In the genomic region with DNA sequence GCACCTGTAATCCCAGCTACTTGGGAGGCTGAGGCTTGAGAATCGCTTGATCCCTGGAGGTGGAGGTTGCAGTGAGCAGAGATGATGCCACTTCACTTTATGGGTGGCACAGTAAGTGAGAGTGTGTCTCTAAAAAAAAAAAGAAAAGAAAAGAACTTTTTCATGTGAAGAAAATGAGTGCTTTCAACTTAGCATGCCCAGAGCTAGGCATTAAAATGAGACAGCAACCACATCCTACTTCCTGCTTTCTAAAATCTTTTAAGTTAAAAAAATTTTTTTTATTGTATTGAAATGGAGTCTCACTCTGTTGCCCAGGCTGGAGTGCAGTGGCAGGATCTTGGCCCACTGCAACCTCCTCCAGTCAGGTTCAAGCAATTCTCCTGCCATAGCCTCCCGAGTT, we compare ENCODE assay signal across 7 cellular contexts.
A peak's percentile ranks its signal among the peaks of the same experiment; 100 is the strongest.
DNase-seq lines count a peak whose midpoint lies in the region; ATAC-seq lines count a peak whose summit lies in the region.
"Not testable (repeated sequence)": the region's sequence is repeated elsewhere in the genome, so short reads cannot be mapped to it uniquely, and the experiment has no call there.

No MANE protein-coding gene starts in this region.

- CTCF ChIA-PET in T-cell (lab: Charles Lee); activated CD8-positive, alpha-beta memory T cell treated with anti-CD3 and anti-CD28 coated beads, Interleukin-2, amount 10 ng/mL, durations not matched to agents 7 days and 5 days (lab: Charles Lee): not testable (repeated sequence)

- peaks cover 8 to 28% (median 19%) of the 10 kb centered on the region in 4 donors for H3K4me1 Mint-ChIP-seq in CD4-positive, CD25-positive, alpha-beta regulatory T cell
- peaks cover 24 to 32% (median 26%) of the 10 kb centered on the region in 3 donors for H3K4me1 Mint-ChIP-seq in T-cell
- H3K4me1 Mint-ChIP-seq in activated CD4-positive, alpha-beta T cell treated with anti-CD3 and anti-CD28 coated beads, Interleukin-2, amount 10 ng/mL, durations not matched to agents 24 days and 14 days, result peaks cover 22% of the 10 kb centered on the region
- H3K4me1 Mint-ChIP-seq in activated CD8-positive, alpha-beta memory T cell treated with anti-CD3 and anti-CD28 coated beads, Interleukin-2, amount 10 ng/mL, durations not matched to agents 7 days and 5 days, result peaks cover 30% of the 10 kb centered on the region
- H3K4me1 Mint-ChIP-seq in activated naive CD8-positive, alpha-beta T cell treated with anti-CD3 and anti-CD28 coated beads for 36 hours, result peaks cover 25% of the 10 kb centered on the region
- H3K4me1 Mint-ChIP-seq in immature natural killer cell, result peaks cover 27 to 30% of the 10 kb centered on the region in 2 donors
- peaks cover 19 to 27% of the 10 kb centered on the region in 2 donors for H3K4me1 Mint-ChIP-seq in natural killer cell treated with Interleukin-12 subunit alpha and Interleukin-12 subunit beta and Interleukin-15 and Interleukin-18, amount 100 ng/mL, for 72 hours (ENCODE audit: low read depth in 2 of 2)

- H3K27me3 Mint-ChIP-seq in CD4-positive, CD25-positive, alpha-beta regulatory T cell; T-cell; activated CD4-positive, alpha-beta T cell treated with anti-CD3 and anti-CD28 coated beads, Interleukin-2, amount 10 ng/mL, durations not matched to agents 24 days and 14 days; activated CD8-positive, alpha-beta memory T cell treated with anti-CD3 and anti-CD28 coated beads, Interleukin-2, amount 10 ng/mL, durations not matched to agents 7 days and 5 days; activated naive CD8-positive, alpha-beta T cell treated with anti-CD3 and anti-CD28 coated beads for 36 hours; immature natural killer cell (ENCODE audit: low read depth in 3 of 3); natural killer cell treated with Interleukin-12 subunit alpha and Interleukin-12 subunit beta and Interleukin-15 and Interleukin-18, amount 100 ng/mL, for 72 hours: not testable (repeated sequence)

- not testable (repeated sequence) for H3K36me3 Mint-ChIP-seq in CD4-positive, CD25-positive, alpha-beta regulatory T cell; T-cell; activated CD4-positive, alpha-beta T cell treated with anti-CD3 and anti-CD28 coated beads, Interleukin-2, amount 10 ng/mL, durations not matched to agents 24 days and 14 days (ENCODE audit: low read depth); activated CD8-positive, alpha-beta memory T cell treated with anti-CD3 and anti-CD28 coated beads, Interleukin-2, amount 10 ng/mL, durations not matched to agents 7 days and 5 days; activated naive CD8-positive, alpha-beta T cell treated with anti-CD3 and anti-CD28 coated beads for 36 hours; immature natural killer cell; natural killer cell treated with Interleukin-12 subunit alpha and Interleukin-12 subunit beta and Interleukin-15 and Interleukin-18, amount 100 ng/mL, for 72 hours

- not testable (repeated sequence) for H3K9me3 ChIP-seq in CD4-positive, CD25-positive, alpha-beta regulatory T cell (ENCODE audit: control insufficient read depth in 2 of 2, low read length in 2 of 2)

- H3K9me3 Mint-ChIP-seq in CD4-positive, CD25-positive, alpha-beta regulatory T cell; T-cell; activated CD4-positive, alpha-beta T cell treated with anti-CD3 and anti-CD28 coated beads, Interleukin-2, amount 10 ng/mL, durations not matched to agents 24 days and 14 days; activated CD8-positive, alpha-beta memory T cell treated with anti-CD3 and anti-CD28 coated beads, Interleukin-2, amount 10 ng/mL, durations not matched to agents 7 days and 5 days (ENCODE audit: low read depth); activated naive CD8-positive, alpha-beta T cell treated with anti-CD3 and anti-CD28 coated beads for 36 hours; immature natural killer cell; natural killer cell treated with Interleukin-12 subunit alpha and Interleukin-12 subunit beta and Interleukin-15 and Interleukin-18, amount 100 ng/mL, for 72 hours: not testable (repeated sequence)

- POLR2A ChIA-PET in T-cell (lab: Charles Lee), result not testable (repeated sequence)

- intact Hi-C loops in activated CD4-positive, alpha-beta T cell treated with anti-CD3 and anti-CD28 coated beads, Interleukin-2, amount 10 ng/mL, durations not matched to agents 24 days and 14 days (cut with micrococcal nuclease), result not testable (repeated sequence)

- H3K4me1 ChIP-seq in CD4-positive, CD25-positive, alpha-beta regulatory T cell (ENCODE audit: control insufficient read depth, insufficient read depth, low read length, poor library complexity, severe bottlenecking), result not testable (repeated sequence)

- not testable (repeated sequence) for H3K4me3 ChIP-seq in CD4-positive, CD25-positive, alpha-beta regulatory T cell (ENCODE audit: low read depth, low read length)

- not testable (repeated sequence) for H3K27me3 ChIP-seq in CD4-positive, CD25-positive, alpha-beta regulatory T cell (ENCODE audit: control insufficient read depth, insufficient read depth, low read length)

- ATAC-seq in CD4-positive, CD25-positive, alpha-beta regulatory T cell (ENCODE audit: low read depth in 2 of 2), result peak; percentile 74 to 87
- ATAC-seq in T-cell (replicated peaks in 1 of 4), result peak; percentile 69 to 84 (median 72)
- peak; percentile 65 for ATAC-seq in activated CD8-positive, alpha-beta memory T cell treated with anti-CD3 and anti-CD28 coated beads, Interleukin-2, amount 10 ng/mL, durations not matched to agents 7 days and 5 days
- peak; percentile 73 to 75 for ATAC-seq in natural killer cell treated with Interleukin-12 subunit alpha and Interleukin-12 subunit beta and Interleukin-15 and Interleukin-18, amount 100 ng/mL, for 72 hours

- peak overlapping the region; percentile 67 to 81 (median 73) for H3K4me3 Mint-ChIP-seq in CD4-positive, CD25-positive, alpha-beta regulatory T cell
- H3K4me3 Mint-ChIP-seq in T-cell, result peak overlapping the region in 2 of 3 donors; percentile 30 to 37
- H3K4me3 Mint-ChIP-seq in activated CD4-positive, alpha-beta T cell treated with anti-CD3 and anti-CD28 coated beads, Interleukin-2, amount 10 ng/mL, durations not matched to agents 24 days and 14 days; activated CD8-positive, alpha-beta memory T cell treated with anti-CD3 and anti-CD28 coated beads, Interleukin-2, amount 10 ng/mL, durations not matched to agents 7 days and 5 days; activated naive CD8-positive, alpha-beta T cell treated with anti-CD3 and anti-CD28 coated beads for 36 hours; natural killer cell treated with Interleukin-12 subunit alpha and Interleukin-12 subunit beta and Interleukin-15 and Interleukin-18, amount 100 ng/mL, for 72 hours: not testable (repeated sequence)
- peak overlapping the region in 4 of 5 donors; percentile 52 to 71 (median 62) for H3K4me3 Mint-ChIP-seq in immature natural killer cell

- peak in 2 of 3 donors; percentile 23 to 67 for DNase-seq in CD4-positive, CD25-positive, alpha-beta regulatory T cell
- DNase-seq in T-cell (peak in 1 of 34 experiments; percentile 18), immature natural killer cell (peak; percentile 35 to 50 (median 41))
- DNase-seq in activated CD4-positive, alpha-beta T cell treated with anti-CD3 and anti-CD28 coated beads, Interleukin-2, amount 10 ng/mL, durations not matched to agents 24 days and 14 days, result peak; percentile 64
- DNase-seq in activated CD8-positive, alpha-beta memory T cell treated with anti-CD3 and anti-CD28 coated beads, Interleukin-2, amount 10 ng/mL, durations not matched to agents 7 days and 5 days; activated naive CD8-positive, alpha-beta T cell treated with anti-CD3 and anti-CD28 coated beads for 36 hours; natural killer cell treated with Interleukin-12 subunit alpha and Interleukin-12 subunit beta and Interleukin-15 and Interleukin-18, amount 100 ng/mL, for 72 hours (ENCODE audit: low spot score): not testable (repeated sequence)

- H3K36me3 ChIP-seq in CD4-positive, CD25-positive, alpha-beta regulatory T cell (ENCODE audit: control insufficient read depth, insufficient read depth, low read length), result not testable (repeated sequence)

- H3K27ac ChIP-seq in CD4-positive, CD25-positive, alpha-beta regulatory T cell (ENCODE audit: insufficient read depth, low read length, poor library complexity, severe bottlenecking), result peak overlapping the region; percentile 33

- peak overlapping the region in 2 of 3 donors; percentile 88 for H3K27ac Mint-ChIP-seq in CD4-positive, CD25-positive, alpha-beta regulatory T cell
- peak overlapping the region; percentile 85 to 88 for H3K27ac Mint-ChIP-seq in T-cell
- H3K27ac Mint-ChIP-seq in activated CD4-positive, alpha-beta T cell treated with anti-CD3 and anti-CD28 coated beads, Interleukin-2, amount 10 ng/mL, durations not matched to agents 24 days and 14 days, result peak overlapping the region; percentile 62
- H3K27ac Mint-ChIP-seq in activated CD8-positive, alpha-beta memory T cell treated with anti-CD3 and anti-CD28 coated beads, Interleukin-2, amount 10 ng/mL, durations not matched to agents 7 days and 5 days, result peak overlapping the region; percentile 88
- peak overlapping the region; percentile 80 for H3K27ac Mint-ChIP-seq in activated naive CD8-positive, alpha-beta T cell treated with anti-CD3 and anti-CD28 coated beads for 36 hours
- H3K27ac Mint-ChIP-seq in immature natural killer cell, result peak overlapping the region; percentile 74 to 95 (median 88)
- peak overlapping the region in 1 of 2 donors; percentile 82 for H3K27ac Mint-ChIP-seq in natural killer cell treated with Interleukin-12 subunit alpha and Interleukin-12 subunit beta and Interleukin-15 and Interleukin-18, amount 100 ng/mL, for 72 hours
